Comparison of ENCODE assay signal across 5 cellular contexts in genomic region chr9:3431890-3432289, GRCh38.
"Had no signal": no experiment of that assay in that cellular context is flagged by ENCODE, and none has a peak within 500 bp of the region (broad histone marks: within the 10 kb centered on the region; RNA-seq: fewer than 3 reads in every experiment).

No MANE protein-coding gene starts in this region.

- DNase-seq: GM23248, GOT3, H7, HFFc6, IMR-90 had no signal

- H3K27ac ChIP-seq: GM23248 had no signal
